In the genomic region with DNA sequence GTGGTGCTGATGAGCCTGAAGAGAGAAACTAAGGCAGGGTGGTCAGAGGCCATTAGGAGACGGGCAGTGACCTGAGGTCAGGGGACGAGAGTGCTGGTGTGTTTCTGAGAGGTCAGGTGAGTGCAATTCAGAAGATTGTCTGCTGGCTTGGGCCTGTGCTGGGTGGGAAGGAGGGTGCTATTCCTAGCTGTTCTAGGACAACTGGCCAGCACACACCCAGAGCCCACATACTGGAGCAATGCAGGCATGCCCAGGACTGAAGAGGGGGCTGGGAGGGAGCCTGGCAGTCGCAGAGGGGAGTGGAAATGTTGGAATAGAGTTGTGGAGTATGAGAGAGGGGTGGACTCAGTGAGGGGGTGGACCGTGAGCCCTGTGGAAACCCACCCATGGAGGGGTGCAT, we compare ENCODE assay signal across 23 cellular contexts. TPM values are rescaled to one million over a fixed set of nuclear protein-coding genes. Genes with fewer than 3 reads are reported as not detected.
DNase-seq lines count a peak whose midpoint lies in the region; ATAC-seq and TF ChIP-seq lines count a peak whose summit lies in the region.
"Had no signal": no experiment of that assay in that cellular context is flagged by ENCODE, and none has a peak within 500 bp of the region (broad histone marks: within the 10 kb centered on the region; RNA-seq: fewer than 3 reads in every experiment).

No MANE protein-coding gene starts in this region.

- H2AK5ac ChIP-seq in neuronal stem cell (ENCODE audit: low read depth, low read length), result no peak overlapping the region

- no peak for TF ChIP-seq POLR2A in heart left ventricle (IDR thresholded peaks at IDR 0.05)

- no peak overlapping the region for H2BK5ac ChIP-seq in neuronal stem cell (ENCODE audit: low read length)

- H3K9me3 ChIP-seq in heart left ventricle (no peaks in the 10 kb centered on the region), endodermal cell (ENCODE audit: control insufficient read depth, low read length) (no peaks in the 10 kb centered on the region), neuronal stem cell (replicated peaks in 1 of 2; ENCODE audit: control insufficient read depth in 2 of 2, insufficient read depth in 1 of 2, low read depth in 1 of 2, low read length in 2 of 2) (no peaks in the 10 kb centered on the region)
- H3K9me3 ChIP-seq: BLaER1 had no signal

- H3K27me3 ChIP-seq in heart left ventricle, result no peaks in the 10 kb centered on the region
- H3K27me3 ChIP-seq in endodermal cell (ENCODE audit: control insufficient read depth, insufficient read depth, low read length, poor library complexity, severe bottlenecking), result peaks cover 9% of the 10 kb centered on the region
- H3K27me3 ChIP-seq in neuronal stem cell (ENCODE audit: control insufficient read depth in 3 of 3, insufficient read depth in 3 of 3, low read depth in 1 of 3, low read length in 3 of 3), result no peaks in the 10 kb centered on the region
- H3K27me3 ChIP-seq: BLaER1 had no signal

- H3K27ac Mint-ChIP-seq in endodermal cell, result no peak overlapping the region
- no peak overlapping the region for H3K27ac Mint-ChIP-seq in stimulated activated effector memory CD8-positive, alpha-beta T cell treated with anti-CD3 and anti-CD28 coated beads, Interleukin-12 subunit alpha, Interleukin-12 subunit beta, amount 100 ng/mL, for 72 hours
- H3K27ac Mint-ChIP-seq in activated naive CD4-positive, alpha-beta T cell treated with anti-CD3 and anti-CD28 coated beads, Interleukin-2, amount 50 U/mL, for 72 hours, result no peak overlapping the region

- ATAC-seq in heart left ventricle, result peak in 3 of 4 donors; percentile 42 to 54 (median 47)
- ATAC-seq in stimulated activated effector memory CD8-positive, alpha-beta T cell treated with anti-CD3 and anti-CD28 coated beads, Interleukin-12 subunit alpha, Interleukin-12 subunit beta, amount 100 ng/mL, for 72 hours, result peak; percentile 24
- ATAC-seq in HG03378 (IDR thresholded peaks at IDR 0.05; ENCODE audit: unreplicated experiment), result no peak
- ATAC-seq in activated naive CD4-positive, alpha-beta T cell treated with anti-CD3 and anti-CD28 coated beads, Interleukin-2, amount 50 U/mL, for 72 hours, result no peak
- ATAC-seq: K562, Panc1 had no signal

- peaks cover 2% of the 10 kb centered on the region for H3K79me1 ChIP-seq in neuronal stem cell (ENCODE audit: low read depth, low read length)

- H3K4me3 Mint-ChIP-seq in endodermal cell, result no peak overlapping the region
- H3K4me3 Mint-ChIP-seq in stimulated activated effector memory CD8-positive, alpha-beta T cell treated with anti-CD3 and anti-CD28 coated beads, Interleukin-12 subunit alpha, Interleukin-12 subunit beta, amount 100 ng/mL, for 72 hours, result no peak overlapping the region
- H3K4me3 Mint-ChIP-seq: CD4-positive, CD25-positive, alpha-beta regulatory T cell had no signal

- H3K9me3 Mint-ChIP-seq in endodermal cell, result no peaks in the 10 kb centered on the region
- no peaks in the 10 kb centered on the region for H3K9me3 Mint-ChIP-seq in stimulated activated effector memory CD8-positive, alpha-beta T cell treated with anti-CD3 and anti-CD28 coated beads, Interleukin-12 subunit alpha, Interleukin-12 subunit beta, amount 100 ng/mL, for 72 hours
- H3K9me3 Mint-ChIP-seq in activated naive CD4-positive, alpha-beta T cell treated with anti-CD3 and anti-CD28 coated beads, Interleukin-2, amount 50 U/mL, for 72 hours, result no peaks in the 10 kb centered on the region

- H3K9ac ChIP-seq in endodermal cell (ENCODE audit: extremely low read depth, low read length, poor library complexity, severe bottlenecking) (no peak overlapping the region), neuronal stem cell (ENCODE audit: low read depth, low read length, poor library complexity) (no peak overlapping the region)
- H3K9ac ChIP-seq: BLaER1 had no signal

- no peaks in the 10 kb centered on the region for H3K4me1 ChIP-seq in heart left ventricle
- no peaks in the 10 kb centered on the region for H3K4me1 ChIP-seq in endodermal cell (ENCODE audit: control insufficient read depth, insufficient read depth, low read length)
- H3K4me1 ChIP-seq in neuronal stem cell (ENCODE audit: control insufficient read depth in 2 of 2, insufficient read depth in 1 of 2, low read depth in 1 of 2, low read length in 2 of 2), result no peaks in the 10 kb centered on the region
- H3K4me1 ChIP-seq: BLaER1 had no signal

- H3K23ac ChIP-seq in neuronal stem cell (ENCODE audit: low read depth, low read length, poor library complexity), result no peak overlapping the region

- no peak overlapping the region for H3K4me3 ChIP-seq in heart left ventricle
- H3K4me3 ChIP-seq in endodermal cell (ENCODE audit: low read length), result no peak overlapping the region
- H3K4me3 ChIP-seq in neuronal stem cell (ENCODE audit: low read length in 2 of 2), result no peak overlapping the region
- H3K4me3 ChIP-seq: BLaER1, K562, SK-N-MC had no signal

- H2BK120ac ChIP-seq in neuronal stem cell (ENCODE audit: low read depth, low read length), result peak overlapping the region; percentile 31

- no peak overlapping the region for H3K4me2 ChIP-seq in neuronal stem cell (ENCODE audit: insufficient read depth, low read length, poor library complexity, severe bottlenecking)
- H3K4me2 ChIP-seq: BLaER1 had no signal

- no peaks in the 10 kb centered on the region for H3K36me3 Mint-ChIP-seq in endodermal cell (ENCODE audit: low read depth)
- no peaks in the 10 kb centered on the region for H3K36me3 Mint-ChIP-seq in stimulated activated effector memory CD8-positive, alpha-beta T cell treated with anti-CD3 and anti-CD28 coated beads, Interleukin-12 subunit alpha, Interleukin-12 subunit beta, amount 100 ng/mL, for 72 hours
- no peaks in the 10 kb centered on the region for H3K36me3 Mint-ChIP-seq in activated naive CD4-positive, alpha-beta T cell treated with anti-CD3 and anti-CD28 coated beads, Interleukin-2, amount 50 U/mL, for 72 hours
- H3K36me3 Mint-ChIP-seq: CD4-positive, CD25-positive, alpha-beta regulatory T cell had no signal

- DNase-seq in heart left ventricle (no peak), cardiac septum (ENCODE audit: low spot score) (no peak), endodermal cell (peak; percentile 29), neuronal stem cell (ENCODE audit: low spot score) (no peak), NOMO-1 treated with DMSO at 0.1 percent for 48 hours (lab: John Stamatoyannopoulos, UW; ENCODE audit: unreplicated experiment) (no peak)
- DNase-seq in stimulated activated effector memory CD8-positive, alpha-beta T cell treated with anti-CD3 and anti-CD28 coated beads, Interleukin-12 subunit alpha, Interleukin-12 subunit beta, amount 100 ng/mL, for 72 hours (ENCODE audit: low spot score in 2 of 2), result no peak
- DNase-seq in activated naive CD4-positive, alpha-beta T cell treated with anti-CD3 and anti-CD28 coated beads, Interleukin-2, amount 50 U/mL, for 72 hours (ENCODE audit: low spot score in 2 of 2), result no peak
- DNase-seq: CD4-positive, CD25-positive, alpha-beta regulatory T cell; Kasumi-1; MV-4-11; NCI-H1436 treated with DMSO at 0.1 percent for 48 hours; NCI-H187 treated with DMSO at 0.1 percent for 48 hours; NCI-H2171 treated with DMSO at 0.1 percent for 48 hours; NCI-H345; NCI-H510A treated with DMSO at 0.1 percent for 48 hours; NK-92 treated with Interleukin-12 subunit alpha and Interleukin-12 subunit beta, amount 100 ng/mL, for 24 hours; SIG-M5 had no signal

- H3K36me3 ChIP-seq in heart left ventricle (no peaks in the 10 kb centered on the region), endodermal cell (ENCODE audit: control insufficient read depth, insufficient read depth, low read length) (no peaks in the 10 kb centered on the region), neuronal stem cell (replicated peaks in 1 of 2; ENCODE audit: control insufficient read depth in 2 of 2, insufficient read depth in 2 of 2, low read length in 2 of 2) (peaks cover 0 to 6% of the 10 kb centered on the region in 2 donors)
- H3K36me3 ChIP-seq: BLaER1 had no signal

- H3K14ac ChIP-seq in neuronal stem cell (ENCODE audit: low read length), result peak overlapping the region; percentile 6

- H3K18ac ChIP-seq in neuronal stem cell (ENCODE audit: low read length), result no peak overlapping the region

- WGBS in heart left ventricle, 4 donors, result 70 to 81% (median 72%) methylated on average over 4 of the region's 4 CpGs
- whole genome bisulfite sequencing in endodermal cell (ENCODE audit: insufficient coverage in 1 of 2, insufficient read length in 1 of 2), 2 experiments, result 82 to 86% methylated on average over 2 to 4 of the region's 4 CpGs
- WGBS in neuronal stem cell (ENCODE audit: extremely low coverage in 2 of 2, insufficient read length in 2 of 2, insufficient replicate concordance in 1 of 2), 2 donors, result no CpG with 5 or more reads among the region's 4 CpGs

- H3K4me1 Mint-ChIP-seq in endodermal cell, result no peaks in the 10 kb centered on the region
- no peaks in the 10 kb centered on the region for H3K4me1 Mint-ChIP-seq in stimulated activated effector memory CD8-positive, alpha-beta T cell treated with anti-CD3 and anti-CD28 coated beads, Interleukin-12 subunit alpha, Interleukin-12 subunit beta, amount 100 ng/mL, for 72 hours
- H3K4me1 Mint-ChIP-seq: CD4-positive, CD25-positive, alpha-beta regulatory T cell had no signal

- H3K27ac ChIP-seq in heart left ventricle (no peak overlapping the region), endodermal cell (ENCODE audit: low read depth, low read length) (no peak overlapping the region), neuronal stem cell (replicated peaks; ENCODE audit: low read length) (no peak overlapping the region)
- H3K27ac ChIP-seq: BLaER1, RWPE1, SK-N-MC had no signal

- TF ChIP-seq CTCF in heart left ventricle (IDR thresholded peaks at IDR 0.05) (no peak), endodermal cell (conservative IDR thresholded peaks at IDR 0.05) (no peak)

- no peak overlapping the region for H4K91ac ChIP-seq in neuronal stem cell (ENCODE audit: low read depth, low read length, poor library complexity)

- no peak overlapping the region for H2BK15ac ChIP-seq in neuronal stem cell (ENCODE audit: low read length)

- intact Hi-C loops in heart left ventricle (cut with DNase I) (no loop called here), cardiac septum (cut with DNase I) (no loop called here)

- peaks cover 21% of the 10 kb centered on the region for H3K27me3 Mint-ChIP-seq in endodermal cell (ENCODE audit: insufficient read depth)

- H2BK12ac ChIP-seq in neuronal stem cell (ENCODE audit: low read length), result no peak overlapping the region

- no peak overlapping the region for H2AFZ ChIP-seq in neuronal stem cell (ENCODE audit: low read length)

- no peak overlapping the region for H3K4ac ChIP-seq in neuronal stem cell (ENCODE audit: low read length)

- no peak overlapping the region for H4K8ac ChIP-seq in neuronal stem cell (ENCODE audit: low read depth, low read length)

RNA-seq across cellular contexts. Expression of a gene that starts 16.5 kb away (rescaled TPM):
- total RNA-seq in heart left ventricle (10 to 100 TPM; 34.3 to 60.9 (median 38.8) TPM), cardiac septum (41.3 TPM), endodermal cell (10 to 100 TPM; 49.5 to 53.5 TPM)
- 10 to 100 TPM; 16.6 to 31.1 TPM for polyA plus RNA-seq in heart left ventricle
- polyA plus RNA-seq in endodermal cell (2013, experiment 1 of 2), result 60.0 TPM
- 55.0 TPM for polyA plus RNA-seq in endodermal cell (2013, experiment 2 of 2)
- polyA plus RNA-seq in neuronal stem cell (2013, experiment 1 of 2), result 43.9 TPM
- 44.8 TPM for polyA plus RNA-seq in neuronal stem cell (2013, experiment 2 of 2)
- 10 to 100 TPM; 69.5 to 82.5 TPM for total RNA-seq in activated naive CD4-positive, alpha-beta T cell treated with anti-CD3 and anti-CD28 coated beads, Interleukin-2, amount 50 U/mL, for 72 hours

Comparison
In these comparisons a context has a peak if more than half of its experiments do, and no peak if none do; other contexts are left out.
1. ATAC-seq: peak in heart left ventricle (3 of 4) and stimulated activated effector memory CD8-positive, alpha-beta T cell treated with anti-CD3 and anti-CD28 coated beads, Interleukin-12 subunit alpha, Interleukin-12 subunit beta, amount 100 ng/mL, for 72 hours (single experiment); none in HG03378 (single experiment) and activated naive CD4-positive, alpha-beta T cell treated with anti-CD3 and anti-CD28 coated beads, Interleukin-2, amount 50 U/mL, for 72 hours (0 of 2).